1 cellular context compared by ENCODE assay signal in the genomic region with DNA sequence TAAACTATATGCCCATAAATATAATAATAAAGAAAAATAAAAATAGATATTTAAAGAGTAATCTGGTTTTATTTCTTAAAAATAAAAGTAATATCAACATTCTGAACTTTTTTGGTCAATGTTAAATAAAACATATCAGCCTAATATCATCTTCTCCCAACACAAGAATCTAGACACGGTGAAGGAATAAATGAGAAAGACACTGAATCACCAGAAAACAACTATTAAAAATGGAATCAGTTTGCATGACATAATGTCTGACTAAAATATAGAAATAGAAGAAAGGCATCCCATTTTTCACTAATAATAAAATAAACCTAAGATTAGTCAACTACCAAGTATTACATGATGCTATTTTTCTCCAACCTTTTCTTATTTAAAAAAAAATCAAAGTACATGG.
TF ChIP-seq lines count a peak whose summit lies in the region.

No MANE protein-coding gene starts in this region.

TF ChIP-seq in IMR-90, 13 proteins besides CTCF, POLR2A, EP300 and RAD21:
- TF ChIP-seq RCOR1 (IDR thresholded peaks at IDR 0.05; ENCODE audit: insufficient replicate concordance, low read length) (no peak), SMC3 (IDR thresholded peaks at IDR 0.05; ENCODE audit: low read depth, low read length) (no peak), NFE2L2 (IDR thresholded peaks at IDR 0.05; ENCODE audit: low read depth, low read length) (no peak)
